In the genomic region with DNA sequence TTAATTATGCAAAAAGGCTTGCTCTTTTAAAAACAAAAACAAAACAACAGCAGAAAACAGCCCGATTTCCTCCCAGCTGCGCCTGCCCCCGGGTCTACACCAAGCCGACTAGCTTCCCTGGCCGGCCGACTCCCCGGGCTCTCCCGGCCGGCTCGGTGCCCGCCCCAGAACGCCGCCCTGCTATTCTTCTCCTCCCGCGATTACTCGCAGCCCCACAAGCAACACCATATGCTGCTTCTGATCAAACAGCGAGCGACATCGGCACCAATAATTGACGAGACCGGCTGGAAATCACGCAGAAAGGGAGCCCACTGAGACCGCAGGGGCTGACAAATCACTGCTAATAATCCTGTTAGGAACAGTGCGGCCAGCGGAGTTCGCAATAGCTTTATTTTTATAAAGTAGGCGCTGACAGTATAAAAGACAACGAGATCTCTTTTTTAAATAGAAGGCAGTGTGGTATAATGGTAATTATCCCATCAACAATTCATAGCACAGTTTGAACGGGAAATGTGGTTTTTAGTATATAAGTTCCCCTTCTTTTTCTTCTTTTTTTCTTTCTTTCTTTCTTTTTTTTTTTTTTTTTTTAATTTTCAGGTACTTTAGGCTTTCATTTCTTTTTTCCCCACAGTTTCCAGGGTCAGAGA, we compare ENCODE assay signal across 9 cellular contexts. TPM values are rescaled to one million over a fixed set of nuclear protein-coding genes. Genes with fewer than 3 reads are reported as not detected.
A peak's percentile ranks its signal among the peaks of the same experiment; 100 is the strongest.
DNase-seq lines count a peak whose midpoint lies in the region; ATAC-seq lines count a peak whose summit lies in the region.
"Had no signal": no experiment of that assay in that cellular context is flagged by ENCODE, and none has a peak within 500 bp of the region (broad histone marks: within the 10 kb centered on the region; RNA-seq: fewer than 3 reads in every experiment).

No MANE protein-coding gene starts in this region.

- H3K27me3 ChIP-seq in skeletal muscle satellite cell (ENCODE audit: control insufficient read depth, insufficient read depth, low read length), result no peaks in the 10 kb centered on the region

- H3K4me2 ChIP-seq in skeletal muscle satellite cell (ENCODE audit: low read length), result peak overlapping the region; percentile 93

- no peak overlapping the region for H3K27ac ChIP-seq in caudate nucleus (ENCODE audit: low read depth, low read length)

- H3K4me3 Mint-ChIP-seq in effector memory CD8-positive, alpha-beta T cell, result peak overlapping the region; percentile 73

- H3K9ac ChIP-seq in skeletal muscle satellite cell (ENCODE audit: low read depth, low read length), result peak overlapping the region; percentile 92

- H3K9me3 ChIP-seq in skeletal muscle satellite cell (replicated peaks; ENCODE audit: low read length), result no peaks in the 10 kb centered on the region

- ATAC-seq in effector memory CD8-positive, alpha-beta T cell (replicated peaks), result no peak

- H3K27me3 Mint-ChIP-seq in effector memory CD8-positive, alpha-beta T cell, result peaks cover 0 to 95% of the 10 kb centered on the region in 2 donors

- peaks cover 19% of the 10 kb centered on the region for H3K36me3 Mint-ChIP-seq in effector memory CD8-positive, alpha-beta T cell (ENCODE audit: insufficient read depth)

- no peak overlapping the region for H3K27ac Mint-ChIP-seq in effector memory CD8-positive, alpha-beta T cell

- no peaks in the 10 kb centered on the region for H3K36me3 ChIP-seq in skeletal muscle satellite cell (ENCODE audit: insufficient read depth, low read length)

- H3K4me3 ChIP-seq in skeletal muscle satellite cell (ENCODE audit: low read length), result peak overlapping the region; percentile 80

- H3K4me1 ChIP-seq in skeletal muscle satellite cell (ENCODE audit: control insufficient read depth, insufficient read depth, low read length), result peaks cover 27% of the 10 kb centered on the region

- H3K4me1 Mint-ChIP-seq in effector memory CD8-positive, alpha-beta T cell (ENCODE audit: low read depth in 2 of 2), result peaks cover 11 to 15% of the 10 kb centered on the region in 2 donors

- peaks cover 0 to 3% of the 10 kb centered on the region in 2 donors for H3K9me3 Mint-ChIP-seq in effector memory CD8-positive, alpha-beta T cell

- DNase-seq in DMS53 (lab: John Stamatoyannopoulos, UW) (peak; percentile 52), DMS53 treated with DMSO at 0.1 percent for 48 hours (lab: John Stamatoyannopoulos, UW; ENCODE audit: unreplicated experiment) (no peak), NCI-H2227 (lab: John Stamatoyannopoulos, UW; ENCODE audit: unreplicated experiment) (peak; percentile 50), caudate nucleus (lab: John Stamatoyannopoulos, UW) (no peak)
- no peak for DNase-seq in effector memory CD8-positive, alpha-beta T cell
- DNase-seq in activated CD4-positive, alpha-beta T cell treated with anti-CD3 and anti-CD28 coated beads, Interleukin-2, amount 50 U/mL, for 4 hours, result no peak
- DNase-seq in activated CD8-positive, alpha-beta memory T cell treated with anti-CD3 and anti-CD28 coated beads for 24 hours, result no peak

RNA-seq across cellular contexts. Expression of a gene that starts 3.3 kb away (rescaled TPM):
- total RNA-seq in skeletal muscle satellite cell (2012; rRNA removed), result 0.25 and 2.6 TPM in 2 replicates
- total RNA-seq: mucosa of gallbladder had no signal

Comparison
In these comparisons a context has a peak if more than half of its experiments do, and no peak if none do; other contexts are left out.
1. DNase-seq: peak in DMS53 (single experiment) and NCI-H2227 (single experiment); none in DMS53 treated with DMSO at 0.1 percent for 48 hours (single experiment), effector memory CD8-positive, alpha-beta T cell (0 of 3), activated CD4-positive, alpha-beta T cell treated with anti-CD3 and anti-CD28 coated beads, Interleukin-2, amount 50 U/mL, for 4 hours (0 of 2), activated CD8-positive, alpha-beta memory T cell treated with anti-CD3 and anti-CD28 coated beads for 24 hours (single experiment) and caudate nucleus (0 of 61).